Comparison of ENCODE assay signal across 8 cellular contexts in genomic region chr17:28357901-28358197, GRCh38. TPM values are rescaled to one million over a fixed set of nuclear protein-coding genes. Genes with fewer than 3 reads are reported as not detected.
A peak's percentile ranks its signal among the peaks of the same experiment; 100 is the strongest.
DNase-seq lines count a peak whose midpoint lies in the region; ATAC-seq and TF ChIP-seq lines count a peak whose summit lies in the region.

No MANE protein-coding gene starts in this region.

- H2AFZ ChIP-seq in PC-9 (peak overlapping the region; percentile 85), trophoblast cell (ENCODE audit: insufficient read depth, low read length, poor library complexity) (peak overlapping the region; percentile 89)

- no peak for TF ChIP-seq POLR2A in esophagus muscularis mucosa (IDR thresholded peaks at IDR 0.05; ENCODE audit: low read depth)

- no peaks in the 10 kb centered on the region; the same call in 1 of the 2 replicates for H4K20me1 ChIP-seq in PC-9 (ENCODE audit: insufficient read depth)

- H3K9me3 ChIP-seq in ES-I3 (ENCODE audit: control insufficient read depth, insufficient read depth, low read length) (no peaks in the 10 kb centered on the region), PC-9 (ENCODE audit: insufficient read depth, low read depth) (no peaks in the 10 kb centered on the region), esophagus muscularis mucosa (no peaks in the 10 kb centered on the region), trophoblast cell (ENCODE audit: insufficient read depth, low read depth, low read length) (no peaks in the 10 kb centered on the region)

- H3K4me3 ChIP-seq in PC-9 (peak overlapping the region; percentile 84), esophagus muscularis mucosa (peak overlapping the region; percentile 92 to 99 (median 94)), trophoblast cell (ENCODE audit: low read depth, low read length) (peak overlapping the region; percentile 96)

- ATAC-seq in GM21786 (IDR thresholded peaks at IDR 0.05; ENCODE audit: unreplicated experiment) (no peak), HG03045 (IDR thresholded peaks at IDR 0.05; ENCODE audit: unreplicated experiment) (no peak), esophagus mucosa (no peak)

- TF ChIP-seq CTCF in PC-9 (conservative IDR thresholded peaks at IDR 0.05) (no peak), esophagus muscularis mucosa (IDR thresholded peaks at IDR 0.05) (no peak)

- no peaks in the 10 kb centered on the region for H3K27me3 ChIP-seq in PC-9 (ENCODE audit: insufficient read depth, low read depth)
- no peaks in the 10 kb centered on the region for H3K27me3 ChIP-seq in esophagus muscularis mucosa
- no peaks in the 10 kb centered on the region for H3K27me3 ChIP-seq in trophoblast cell (ENCODE audit: insufficient read depth, low read length)

- peak overlapping the region; percentile 75 for H3K4ac ChIP-seq in trophoblast cell (ENCODE audit: low read depth, low read length)

- no peaks in the 10 kb centered on the region for H3K9me2 ChIP-seq in PC-9 (ENCODE audit: insufficient read depth)

- H3K23ac ChIP-seq in trophoblast cell (ENCODE audit: low read length), result no peak overlapping the region

- H3F3A ChIP-seq in PC-9 (ENCODE audit: insufficient read depth, low read depth), result no peaks in the 10 kb centered on the region

- H3K9ac ChIP-seq in ES-I3 (ENCODE audit: low read depth, low read length), result peak overlapping the region; percentile 98
- H3K9ac ChIP-seq in trophoblast cell (ENCODE audit: low read length), result peak overlapping the region; percentile 94

- intact Hi-C loops in PC-9 (cut with micrococcal nuclease; ENCODE audit: unreplicated experiment), result loop anchor here (1.0 kb wide), 1 partner anchor 22 kb away; no protein-coding TSS in a partner anchor
- intact Hi-C loops in esophagus muscularis mucosa (cut with DNase I), result no loop called here

- CTCF ChIA-PET in PC-9 (lab: Charles Lee), result interaction anchor here (0.6 kb wide), 1 partner anchor 58 kb away, joined by 3 read pairs; no protein-coding TSS in a partner anchor

- H3K79me2 ChIP-seq in PC-9 (ENCODE audit: low read depth) (peaks cover 34% of the 10 kb centered on the region), trophoblast cell (ENCODE audit: control insufficient read depth, insufficient read depth, low read length, poor library complexity) (peaks cover 10% of the 10 kb centered on the region)

- H3K14ac ChIP-seq in trophoblast cell (ENCODE audit: low read length), result peak overlapping the region; percentile 88

- no peak overlapping the region for H2BK120ac ChIP-seq in trophoblast cell (ENCODE audit: insufficient read depth, low read length, poor library complexity)

- H3K18ac ChIP-seq in trophoblast cell (ENCODE audit: low read length), result peak overlapping the region; percentile 82

- TF ChIP-seq EP300 in esophagus muscularis mucosa (IDR thresholded peaks at IDR 0.05), result no peak

- H4K12ac ChIP-seq in trophoblast cell (ENCODE audit: low read depth, low read length), result peak overlapping the region; percentile 92

- DNase-seq in PC-9, result no peak
- DNase-seq in esophagus muscularis mucosa (ENCODE audit: extremely low spot score), result no peak
- no peak for DNase-seq in trophoblast cell
- DNase-seq in NCI-H2107 (lab: John Stamatoyannopoulos, UW), result no peak

- H3K27ac ChIP-seq in PC-9 (peak overlapping the region; percentile 23; the same call in 1 of the 2 replicates), esophagus muscularis mucosa (replicated peaks in 1 of 4) (peak overlapping the region; percentile 86 to 95 (median 95)), trophoblast cell (ENCODE audit: low read depth, low read length) (no peak overlapping the region)

- H2AK5ac ChIP-seq in trophoblast cell (ENCODE audit: low read length), result peak overlapping the region; percentile 65

- no peak overlapping the region for H2BK12ac ChIP-seq in trophoblast cell (ENCODE audit: low read length)

- H4K8ac ChIP-seq in trophoblast cell (ENCODE audit: low read depth, low read length), result peak overlapping the region; percentile 99

- H2BK5ac ChIP-seq in trophoblast cell (ENCODE audit: low read depth, low read length, poor library complexity), result no peak overlapping the region

- 4% methylated on average over 4 of the region's 4 CpGs for WGBS in esophagus muscularis mucosa
- WGBS in trophoblast cell (ENCODE audit: extremely low coverage, insufficient coverage, insufficient read length), result no CpG with 5 or more reads among the region's 4 CpGs

- H3K4me2 ChIP-seq in PC-9 (peak overlapping the region; percentile 91), trophoblast cell (ENCODE audit: low read length) (peak overlapping the region; percentile 81)

- H3K79me1 ChIP-seq in trophoblast cell (ENCODE audit: low read length), result peaks cover 9% of the 10 kb centered on the region

- H4K91ac ChIP-seq in trophoblast cell (ENCODE audit: low read depth, low read length), result peak overlapping the region; percentile 88

- POLR2A ChIA-PET in PC-9 (lab: Charles Lee; ENCODE audit: unreplicated experiment), result interaction anchor here (0.6 to 1.4 kb wide), 7 partner anchors 10 to 59 kb away, joined by 3 to 24 read pairs (median 6); partner anchors contain the start of genes IFT20, TNFAIP1 and VTN

- H3K36me3 ChIP-seq in ES-I3 (ENCODE audit: insufficient read depth, low read length) (peaks cover 11% of the 10 kb centered on the region), PC-9 (ENCODE audit: low read depth) (peaks cover 19% of the 10 kb centered on the region), esophagus muscularis mucosa (peaks cover 48 to 70% (median 61%) of the 10 kb centered on the region in 4 donors), trophoblast cell (ENCODE audit: control insufficient read depth in 1 of 2, insufficient read depth in 2 of 2, low read length in 2 of 2) (peaks cover 33 to 43% of the 10 kb centered on the region in 2 experiments)

- TSS peak; percentile 65 for BruUV-seq in PC-9 (replicated peaks; lab: Mats Ljungman, UMichigan)

- H3K4me1 ChIP-seq in ES-I3 (ENCODE audit: insufficient read depth, low read length) (peaks cover 12% of the 10 kb centered on the region), PC-9 (replicated peaks; ENCODE audit: insufficient read depth) (peaks cover 19% of the 10 kb centered on the region), esophagus muscularis mucosa (peaks cover 21 to 37% (median 29%) of the 10 kb centered on the region in 4 donors), trophoblast cell (ENCODE audit: control insufficient read depth in 1 of 2, insufficient read depth in 2 of 2, low read length in 2 of 2) (peaks cover 0 to 9% of the 10 kb centered on the region in 2 experiments)

RNA-seq across cellular contexts. Expression of gene POLDIP2, which starts 0.5 kb away (rescaled TPM):
- total RNA-seq in PC-9 (2021) (84.5 and 98.2 TPM in 2 replicates), esophagus muscularis mucosa (10 to 100 TPM; 67.7 to 97.5 (median 81.4) TPM), esophagus mucosa (81.1 TPM)
- polyA plus RNA-seq in trophoblast cell (2013), result 43.5 and 44.3 TPM in 2 replicates

RNA-seq across cellular contexts. Expression of gene SEBOX, which starts 7.2 kb away (rescaled TPM):
- not detected in 2 replicates for total RNA-seq in PC-9 (2021)
- total RNA-seq in esophagus muscularis mucosa, result not detected
- not detected in 2 replicates for polyA plus RNA-seq in trophoblast cell (2013)
- not detected for total RNA-seq in esophagus mucosa

RNA-seq across cellular contexts. Expression of gene VTN, which starts 12.3 kb away (rescaled TPM):
- total RNA-seq in PC-9 (2021) (not detected in 2 replicates), esophagus muscularis mucosa (1 to 10 TPM in 1 of 4 donors, under 1 TPM in 3; under 0.01 to 1.3 (median 0.58) TPM), esophagus mucosa (0.60 TPM)
- 0.42 and 0.44 TPM in 2 replicates for polyA plus RNA-seq in trophoblast cell (2013)

RNA-seq across cellular contexts. Expression of gene SARM1, which starts 13.6 kb away (rescaled TPM):
- total RNA-seq in PC-9 (2021) (7.3 and 8.6 TPM in 2 replicates), esophagus muscularis mucosa (10 to 100 TPM in 3 of 4 donors, 1 to 10 TPM in 1; 8.3 to 24.9 (median 13.8) TPM), esophagus mucosa (1.6 TPM)
- polyA plus RNA-seq in trophoblast cell (2013), result 0.49 and 0.60 TPM in 2 replicates

RNA-seq across cellular contexts. Expression of gene TNFAIP1, which starts 22.3 kb away (rescaled TPM):
- total RNA-seq in PC-9 (2021) (46.8 and 48.8 TPM in 2 replicates), esophagus muscularis mucosa (10 to 100 TPM; 23.7 to 43.8 (median 34.8) TPM), esophagus mucosa (55.8 TPM)
- polyA plus RNA-seq in trophoblast cell (2013), result 64.5 and 64.8 TPM in 2 replicates
